24 cellular contexts compared by ENCODE assay signal in the genomic region with DNA sequence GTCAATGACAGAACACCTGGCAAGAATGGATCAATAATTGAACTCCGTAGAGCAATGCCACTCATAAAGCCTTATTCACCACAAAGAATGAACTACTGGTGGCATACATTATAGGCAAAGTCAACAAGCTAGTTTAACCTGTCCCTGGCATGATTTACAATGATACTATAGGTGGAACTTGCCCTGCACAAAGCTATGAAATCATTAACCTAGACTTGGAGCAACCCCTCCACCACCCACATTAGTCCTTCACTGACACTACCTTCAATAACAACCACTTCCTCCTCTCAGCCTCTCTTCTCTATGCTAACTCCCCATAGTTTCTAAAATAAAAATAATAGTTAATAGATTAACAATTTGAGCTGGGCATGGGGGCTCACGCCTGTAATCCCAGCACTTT. TPM values are rescaled to one million over a fixed set of nuclear protein-coding genes. Genes with fewer than 3 reads are reported as not detected.
A peak's percentile ranks its signal among the peaks of the same experiment; 100 is the strongest.
DNase-seq lines count a peak whose midpoint lies in the region; ATAC-seq, FAIRE-seq and TF ChIP-seq lines count a peak whose summit lies in the region.
"Had no signal": no experiment of that assay in that cellular context is flagged by ENCODE, and none has a peak within 500 bp of the region (broad histone marks: within the 10 kb centered on the region; RNA-seq: fewer than 3 reads in every experiment).

No MANE protein-coding gene starts in this region.

- no peaks in the 10 kb centered on the region for H3K36me3 Mint-ChIP-seq in activated naive CD4-positive, alpha-beta T cell treated with anti-CD3 and anti-CD28 coated beads, Interleukin-2, amount 50 U/mL, for 72 hours
- H3K36me3 Mint-ChIP-seq: naive B cell had no signal

- WGBS in HepG2 (ENCODE audit: low lambda C conversion rate) = 87% methylated on average over 2 of the region's 2 CpGs
- 67% methylated on average over 2 of the region's 2 CpGs for WGBS in right lobe of liver (ENCODE audit: insufficient coverage, low coverage, low lambda C conversion rate, missing lambda C conversion rate)

- TF ChIP-seq EP300 in HepG2 (IDR thresholded peaks at IDR 0.05; ENCODE audit: low read depth in 2 of 2, low read length in 2 of 2) (no peak), HepG2 (CRISPR knock-in tag; IDR thresholded peaks at IDR 0.05; ENCODE audit: borderline replicate concordance) (no peak)

- peak; percentile 2 for DNase-seq in HepG2 (ENCODE audit: low spot score)
- no peak for DNase-seq in right lobe of liver
- peak; percentile 5 for DNase-seq in epithelial cell of prostate (ENCODE audit: low read depth, low spot score)
- DNase-seq in lower lobe of right lung = no peak
- DNase-seq in 8988T = no peak
- no peak for DNase-seq in activated naive CD4-positive, alpha-beta T cell treated with anti-CD3 and anti-CD28 coated beads, Interleukin-2, amount 50 U/mL, for 72 hours (ENCODE audit: low spot score in 2 of 2)
- DNase-seq: activated CD4-positive, alpha-beta T cell treated with anti-CD3 and anti-CD28 coated beads, Interleukin-2, amount 10 ng/mL, durations not matched to agents 7 days and 5 days; activated CD8-positive, alpha-beta memory T cell treated with anti-CD3 and anti-CD28 coated beads, Interleukin-2, amount 50 U/mL, for 4 hours; anterior cingulate cortex; CD4-positive, alpha-beta T cell; effector memory CD4-positive, alpha-beta T cell; Karpas-422; naive B cell; NCI-H1436; NCI-H526 treated with DMSO at 0.1 percent for 48 hours; ovary; stimulated activated naive CD8-positive, alpha-beta T cell treated with anti-CD3 and anti-CD28 coated beads, Interleukin-15, Interleukin-2, amounts not matched to agents 100 U/mL and 50 U/mL, for 24 hours; trophoblast cell had no signal

- intact Hi-C loops in HepG2 (cut with micrococcal nuclease; ENCODE audit: unreplicated experiment) (no loop called here), right lobe of liver (cut with DNase I) (no loop called here), lower lobe of right lung (cut with DNase I) (no loop called here)

- CTCF ChIA-PET in HepG2 (lab: Yijun Ruan, JAX; ENCODE audit: low intra/inter-chr PET ratio, low total read pairs) = no interaction called here

- H3K27ac ChIP-seq in HepG2 (ENCODE audit: extremely low read length, insufficient read depth, low read length) (no peak overlapping the region), right lobe of liver (no peak overlapping the region), epithelial cell of prostate (peak overlapping the region; percentile 8), lower lobe of right lung (no peak overlapping the region)
- H3K27ac ChIP-seq: ovary had no signal

- BruUV-seq in HepG2 (replicated peaks; lab: Mats Ljungman, UMichigan) = no TSS peak

- TF ChIP-seq POLR2A in HepG2 (IDR thresholded peaks at IDR 0.05; ENCODE audit: insufficient read depth in 1 of 2, low read depth in 2 of 2, low read length in 2 of 2) = no peak
- no peak for TF ChIP-seq POLR2A in right lobe of liver (IDR thresholded peaks at IDR 0.05)

- H3K27me3 ChIP-seq in HepG2 (ENCODE audit: control insufficient read depth in 1 of 2, insufficient read depth in 2 of 2, low read length in 2 of 2) (no peaks in the 10 kb centered on the region), right lobe of liver (no peaks in the 10 kb centered on the region), lower lobe of right lung (ENCODE audit: low read depth) (no peaks in the 10 kb centered on the region)
- H3K27me3 ChIP-seq: ovary had no signal

- TF ChIP-seq CTCF in HepG2 (CRISPR knock-in tag; IDR thresholded peaks at IDR 0.05) (no peak), right lobe of liver (IDR thresholded peaks at IDR 0.05) (no peak), lower lobe of right lung (IDR thresholded peaks at IDR 0.05) (no peak)

- no peak overlapping the region for H3K9ac ChIP-seq in HepG2 (ENCODE audit: insufficient read depth, low read depth, low read length)

- H3K27ac Mint-ChIP-seq in activated naive CD4-positive, alpha-beta T cell treated with anti-CD3 and anti-CD28 coated beads, Interleukin-2, amount 50 U/mL, for 72 hours = no peak overlapping the region
- H3K27ac Mint-ChIP-seq: activated CD4-positive, alpha-beta T cell treated with anti-CD3 and anti-CD28 coated beads, Interleukin-2, amount 10 ng/mL, durations not matched to agents 7 days and 5 days; CD4-positive, alpha-beta T cell had no signal

- H3K4me1 ChIP-seq in HepG2 (ENCODE audit: insufficient read depth, low read length) (no peaks in the 10 kb centered on the region), right lobe of liver (no peaks in the 10 kb centered on the region), lower lobe of right lung (peaks cover 10% of the 10 kb centered on the region)

- no peak for FAIRE-seq in HepG2 (lab: Jason Lieb, UNC)
- FAIRE-seq: H1 had no signal

- no peak overlapping the region for H3K4me3 ChIP-seq in HepG2 (replicated peaks in 1 of 3; ENCODE audit: insufficient read depth in 1 of 3, low read depth in 2 of 3, low read length in 3 of 3)
- H3K4me3 ChIP-seq in right lobe of liver = no peak overlapping the region
- H3K4me3 ChIP-seq in lower lobe of right lung = no peak overlapping the region
- H3K4me3 ChIP-seq: lung, ovary had no signal

- H3K36me3 ChIP-seq in HepG2 (replicated peaks in 1 of 2; ENCODE audit: control insufficient read depth in 1 of 2, insufficient read depth in 2 of 2, low read length in 2 of 2) (no peaks in the 10 kb centered on the region), right lobe of liver (no peaks in the 10 kb centered on the region), lower lobe of right lung (peaks cover 20% of the 10 kb centered on the region)
- H3K36me3 ChIP-seq: ovary had no signal

- no peak for TF ChIP-seq RAD21 in HepG2 (CRISPR knock-in tag; IDR thresholded peaks at IDR 0.05)

- no peaks in the 10 kb centered on the region for H3K79me2 ChIP-seq in HepG2 (ENCODE audit: insufficient read depth, low read length)

- no peak overlapping the region for H3K4me2 ChIP-seq in HepG2 (ENCODE audit: low read depth, low read length)

- POLR2A ChIA-PET in HepG2 (lab: Yijun Ruan, JAX) = no interaction called here

- in situ Hi-C loops in HepG2 (cut with HindIII; ENCODE audit: extremely low pct_ligation_motif_present, low pct_unique_long_range_greater_than_20kb) = no loop called here

- H4K20me1 ChIP-seq in HepG2 (ENCODE audit: insufficient read depth, low read length) = no peaks in the 10 kb centered on the region

- H3K9me3 Mint-ChIP-seq in activated naive CD4-positive, alpha-beta T cell treated with anti-CD3 and anti-CD28 coated beads, Interleukin-2, amount 50 U/mL, for 72 hours = no peaks in the 10 kb centered on the region
- H3K9me3 Mint-ChIP-seq: activated CD4-positive, alpha-beta T cell treated with anti-CD3 and anti-CD28 coated beads, Interleukin-2, amount 10 ng/mL, durations not matched to agents 7 days and 5 days; CD4-positive, alpha-beta T cell; naive B cell had no signal

- H2AFZ ChIP-seq in HepG2 (ENCODE audit: low read length) = no peak overlapping the region

- H3K9me3 ChIP-seq in HepG2 (ENCODE audit: low read length) (no peaks in the 10 kb centered on the region), right lobe of liver (no peaks in the 10 kb centered on the region), lower lobe of right lung (no peaks in the 10 kb centered on the region)
- H3K9me3 ChIP-seq: ovary had no signal

- ATAC-seq in HepG2 (no peak), right lobe of liver (no peak), HG03457 (IDR thresholded peaks at IDR 0.05; ENCODE audit: unreplicated experiment) (peak; percentile 60), lower lobe of right lung (no peak), GM18873 (IDR thresholded peaks at IDR 0.05; ENCODE audit: low FRiP score, unreplicated experiment) (no peak)
- no peak for ATAC-seq in activated naive CD4-positive, alpha-beta T cell treated with anti-CD3 and anti-CD28 coated beads, Interleukin-2, amount 50 U/mL, for 72 hours
- ATAC-seq: Right ventricle myocardium inferior; sciatic nerve; stimulated activated naive CD8-positive, alpha-beta T cell treated with anti-CD3 and anti-CD28 coated beads, Interleukin-15, Interleukin-2, amounts not matched to agents 100 U/mL and 50 U/mL, for 24 hours had no signal

TF ChIP-seq in HepG2, 621 proteins besides CTCF, POLR2A, EP300 and RAD21 (continues in another document):
- TF ChIP-seq, protein P1, sequence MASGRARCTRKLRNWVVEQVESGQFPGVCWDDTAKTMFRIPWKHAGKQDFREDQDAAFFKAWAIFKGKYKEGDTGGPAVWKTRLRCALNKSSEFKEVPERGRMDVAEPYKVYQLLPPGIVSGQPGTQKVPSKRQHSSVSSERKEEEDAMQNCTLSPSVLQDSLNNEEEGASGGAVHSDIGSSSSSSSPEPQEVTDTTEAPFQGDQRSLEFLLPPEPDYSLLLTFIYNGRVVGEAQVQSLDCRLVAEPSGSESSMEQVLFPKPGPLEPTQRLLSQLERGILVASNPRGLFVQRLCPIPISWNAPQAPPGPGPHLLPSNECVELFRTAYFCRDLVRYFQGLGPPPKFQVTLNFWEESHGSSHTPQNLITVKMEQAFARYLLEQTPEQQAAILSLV (CRISPR knock-in tag; IDR thresholded peaks at IDR 0.05; ENCODE audit: borderline replicate concordance) = no peak

RNA-seq across cellular contexts. Expression of a gene that starts 54.4 kb away (rescaled TPM):
- total RNA-seq in HepG2 (2016; rRNA removed; fragmentation: Illumina TruSeq; extraction: Trizol) = 23.9 and 32.2 TPM in 2 replicates
- 16.0 and 18.9 TPM in 2 replicates for total RNA-seq in HepG2 (2016; cell fraction: cytosol; rRNA removed; fragmentation: Illumina TruSeq; extraction: Trizol; ENCODE audit: low read depth)
- total RNA-seq in HepG2 (2016; cell fraction: insoluble cytoplasmic fraction; rRNA removed; fragmentation: Illumina TruSeq; extraction: Trizol) = 24.6 and 30.4 TPM in 2 replicates
- total RNA-seq in HepG2 (2016; cell fraction: membrane; rRNA removed; fragmentation: Illumina TruSeq; extraction: Trizol) = 7.9 and 10.4 TPM in 2 replicates
- 35.3 and 35.5 TPM in 2 replicates for total RNA-seq in HepG2 (2016; cell fraction: nucleus; rRNA removed; fragmentation: Illumina TruSeq; extraction: Trizol)
- 5.6 and 7.3 TPM in 2 replicates for polyA plus RNA-seq in HepG2 (2011; rRNA removed)
- polyA plus RNA-seq in HepG2 (2011; cell fraction: cytosol; rRNA removed) = 3.0 and 3.9 TPM in 2 replicates
- 6.2 and 7.2 TPM in 2 replicates for polyA plus RNA-seq in HepG2 (2011; cell fraction: nucleus; rRNA removed)
- 5.6 and 7.2 TPM in 2 replicates for polyA plus RNA-seq in HepG2 (2012)
- polyA plus RNA-seq in HepG2 (2016; cell fraction: cytosol; fragmentation: Illumina TruSeq; extraction: Trizol; ENCODE audit: low read depth) = 0.24 and 0.77 TPM in 2 replicates
- polyA plus RNA-seq in HepG2 (2016; cell fraction: insoluble cytoplasmic fraction; fragmentation: Illumina TruSeq; extraction: Trizol; ENCODE audit: low read depth) = 11.5 and 12.3 TPM in 2 replicates
- 1.3 and 1.7 TPM in 2 replicates for polyA plus RNA-seq in HepG2 (2016; cell fraction: membrane; fragmentation: Illumina TruSeq; extraction: Trizol; ENCODE audit: low read depth)
- polyA plus RNA-seq in HepG2 (2016; cell fraction: nucleus; fragmentation: Illumina TruSeq; extraction: Trizol; ENCODE audit: insufficient read depth, low read depth) = 15.1 and 15.8 TPM in 2 replicates
- polyA minus RNA-seq in HepG2 (2011; rRNA and poly(A)+ RNA removed; ENCODE audit: low replicate concordance) = 9.1 and 33.5 TPM in 2 replicates
- polyA minus RNA-seq in HepG2 (2011; cell fraction: cytosol; rRNA and poly(A)+ RNA removed) = 13.4 and 16.1 TPM in 2 replicates
- 47.5 and 52.3 TPM in 2 replicates for polyA minus RNA-seq in HepG2 (2011; cell fraction: nucleus; rRNA and poly(A)+ RNA removed)
- total RNA-seq in right lobe of liver = 10 to 100 TPM; 15.1 to 21.7 (median 18.5) TPM
- 68.9 TPM for total RNA-seq in lower lobe of right lung
- total RNA-seq in activated naive CD4-positive, alpha-beta T cell treated with anti-CD3 and anti-CD28 coated beads, Interleukin-2, amount 50 U/mL, for 72 hours = 10 to 100 TPM; 46.3 to 75.8 TPM

Comparison
In these comparisons a context has a peak if more than half of its experiments do, and no peak if none do; other contexts are left out.
1. DNase-seq: peak in HepG2 (single experiment) and epithelial cell of prostate (single experiment); none in right lobe of liver (0 of 3), lower lobe of right lung (single experiment), 8988T (single experiment) and activated naive CD4-positive, alpha-beta T cell treated with anti-CD3 and anti-CD28 coated beads, Interleukin-2, amount 50 U/mL, for 72 hours (0 of 2).